ENCODE assay signal across 8 cellular contexts in genomic region chr10:79444243-79445119, GRCh38. TPM values are rescaled to one million over a fixed set of nuclear protein-coding genes. Genes with fewer than 3 reads are reported as not detected.
A peak's percentile ranks its signal among the peaks of the same experiment; 100 is the strongest.
DNase-seq lines count a peak whose midpoint lies in the region; ATAC-seq and TF ChIP-seq lines count a peak whose summit lies in the region.

No MANE protein-coding gene starts in this region.

- H3K27me3 ChIP-seq in AG04450 (ENCODE audit: control insufficient read depth, insufficient read depth, low read length) (no peaks in the 10 kb centered on the region), Peyer's patch (no peaks in the 10 kb centered on the region), uterus (no peaks in the 10 kb centered on the region)

- intact Hi-C loops in uterus (cut with DNase I; ENCODE audit: low total_unique reads), result loop anchor here (2.0 kb wide), 1 partner anchor 46 kb away; no protein-coding TSS in a partner anchor

- DNase-seq in AG04450 (ENCODE audit: low read depth, low spot score), result no peak
- peak; percentile 58 to 76 (median 68) for DNase-seq in Peyer's patch
- peak; percentile 29 for DNase-seq in activated gamma-delta T cell treated with Interleukin-2 at 50 U/mL for 16 hours
- peak; percentile 59 for DNase-seq in glomerular visceral epithelial cell (ENCODE audit: extremely low spot score)
- peak; percentile 22 for DNase-seq in omental fat pad (ENCODE audit: low spot score)
- DNase-seq in uterus, result peak; percentile 61 to 67

- H3K4me1 ChIP-seq in Peyer's patch, result peaks cover 0 to 37% (median 11%) of the 10 kb centered on the region in 4 donors
- H3K4me1 ChIP-seq in uterus, result peaks cover 0 to 21% of the 10 kb centered on the region in 2 donors

- ATAC-seq in GM18867 (IDR thresholded peaks at IDR 0.05; ENCODE audit: unreplicated experiment) (peak; percentile 21), HG03139 (IDR thresholded peaks at IDR 0.05; ENCODE audit: unreplicated experiment) (peak; percentile 23), omental fat pad (ENCODE audit: low FRiP score) (peak; percentile 37)

- H3K36me3 ChIP-seq in Peyer's patch, result no peaks in the 10 kb centered on the region
- no peaks in the 10 kb centered on the region for H3K36me3 ChIP-seq in uterus

- H3K4me3 ChIP-seq in AG04450 (ENCODE audit: low read depth, low read length), result peak overlapping the region; percentile 90
- H3K4me3 ChIP-seq in Peyer's patch, result peak overlapping the region; percentile 61 to 85 (median 80)
- H3K4me3 ChIP-seq in uterus, result peak overlapping the region; percentile 57 to 92

- TF ChIP-seq POLR2A in Peyer's patch (IDR thresholded peaks at IDR 0.05), result peak in 1 of 2 donors; percentile 12
- TF ChIP-seq POLR2A in uterus (IDR thresholded peaks at IDR 0.05), result no peak

- no peak for TF ChIP-seq CTCF in AG04450 (IDR thresholded peaks at IDR 0.05; ENCODE audit: low read depth, low read length)
- TF ChIP-seq CTCF in Peyer's patch (IDR thresholded peaks at IDR 0.05), result no peak
- no peak for TF ChIP-seq CTCF in omental fat pad (IDR thresholded peaks at IDR 0.05)
- no peak for TF ChIP-seq CTCF in uterus (IDR thresholded peaks at IDR 0.05)

- POLR2A ChIA-PET in AG04450 (lab: Yijun Ruan, JAX), result interaction anchor here (0.8 to 3.4 kb wide), 10 partner anchors 9 to 70 kb away, joined by 3 to 25 read pairs (median 6); no protein-coding TSS in a partner anchor

- peak overlapping the region; percentile 70 for H3K27ac ChIP-seq in AG04450 (ENCODE audit: low read depth, low read length)
- H3K27ac ChIP-seq in Peyer's patch, result peak overlapping the region; percentile 79 to 95 (median 92)
- H3K27ac ChIP-seq in uterus, result peak overlapping the region; percentile 95 to 99

- H3K9me3 ChIP-seq in AG04450 (ENCODE audit: control insufficient read depth, insufficient read depth, low read length) (no peaks in the 10 kb centered on the region), Peyer's patch (no peaks in the 10 kb centered on the region), uterus (no peaks in the 10 kb centered on the region)

- CTCF ChIA-PET in AG04450 (lab: Charles Lee), result interaction anchor here (0.8 to 1.4 kb wide), 2 partner anchors 23 to 70 kb away, joined by 3 to 5 read pairs; no protein-coding TSS in a partner anchor

RNA-seq across cellular contexts. Expression of gene ZCCHC24, which starts 0.9 kb away (rescaled TPM):
- polyA plus RNA-seq in AG04450 (2011; rRNA removed), result 37.4 and 46.0 TPM in 2 replicates
- 53.8 and 66.8 TPM in 2 replicates for polyA minus RNA-seq in AG04450 (2011; rRNA and poly(A)+ RNA removed)
- total RNA-seq in Peyer's patch (10 to 100 TPM in 2 of 4 donors, 1 to 10 TPM in 2; 2.8 to 39.6 (median 9.3) TPM), omental fat pad (10 to 100 TPM; 47.1 to 73.6 (median 55.5) TPM), uterus (100 to 1,000 TPM in 1 of 4 donors, 10 to 100 TPM in 3; 32.8 to 122 (median 37.7) TPM)
